ENCODE assay signal across 8 cellular contexts in the genomic region with DNA sequence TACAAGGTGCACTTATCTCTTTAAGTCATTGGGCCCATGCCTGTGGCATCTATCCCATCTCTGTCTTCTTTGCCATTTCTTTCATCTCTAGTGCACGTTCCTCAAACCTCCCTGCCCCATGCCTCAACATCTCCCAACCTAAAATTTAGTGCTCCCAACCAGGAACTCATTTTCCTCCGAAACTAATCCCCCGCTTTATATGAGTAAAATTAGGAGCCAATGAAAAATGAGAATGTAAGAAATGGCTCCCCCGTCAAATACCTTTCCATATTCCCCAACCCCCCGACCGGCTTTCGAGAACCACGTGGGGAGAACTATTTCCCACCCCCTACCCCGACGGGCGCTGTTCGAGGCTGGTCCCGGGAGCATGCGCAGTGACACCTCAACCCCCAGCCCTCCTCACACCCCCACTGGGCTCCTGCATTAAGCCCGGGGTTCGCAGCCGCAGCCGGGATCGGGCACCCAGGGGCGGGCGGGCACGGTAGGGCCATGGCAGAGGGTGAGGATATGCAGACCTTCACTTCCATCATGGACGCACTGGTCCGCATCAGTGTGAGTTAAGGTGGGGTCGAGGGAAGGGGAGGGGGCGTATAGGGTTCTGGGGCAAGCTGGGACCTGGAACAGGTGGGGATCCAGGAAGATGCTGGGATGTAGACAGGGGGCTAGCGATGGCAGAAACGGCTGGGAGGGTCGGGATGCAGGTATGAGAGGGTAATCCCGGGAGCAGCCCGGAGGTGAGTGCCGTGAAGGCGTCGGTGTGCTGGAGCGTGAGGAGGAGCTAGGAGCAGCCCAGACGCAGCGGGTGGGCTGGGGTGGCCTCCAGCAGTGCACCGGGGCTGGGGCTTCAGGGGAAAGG. TPM values are rescaled to one million over a fixed set of nuclear protein-coding genes. Genes with fewer than 3 reads are reported as not detected.
DNase-seq lines count a peak whose midpoint lies in the region; ATAC-seq and TF ChIP-seq lines count a peak whose summit lies in the region.

A gene with protein sequence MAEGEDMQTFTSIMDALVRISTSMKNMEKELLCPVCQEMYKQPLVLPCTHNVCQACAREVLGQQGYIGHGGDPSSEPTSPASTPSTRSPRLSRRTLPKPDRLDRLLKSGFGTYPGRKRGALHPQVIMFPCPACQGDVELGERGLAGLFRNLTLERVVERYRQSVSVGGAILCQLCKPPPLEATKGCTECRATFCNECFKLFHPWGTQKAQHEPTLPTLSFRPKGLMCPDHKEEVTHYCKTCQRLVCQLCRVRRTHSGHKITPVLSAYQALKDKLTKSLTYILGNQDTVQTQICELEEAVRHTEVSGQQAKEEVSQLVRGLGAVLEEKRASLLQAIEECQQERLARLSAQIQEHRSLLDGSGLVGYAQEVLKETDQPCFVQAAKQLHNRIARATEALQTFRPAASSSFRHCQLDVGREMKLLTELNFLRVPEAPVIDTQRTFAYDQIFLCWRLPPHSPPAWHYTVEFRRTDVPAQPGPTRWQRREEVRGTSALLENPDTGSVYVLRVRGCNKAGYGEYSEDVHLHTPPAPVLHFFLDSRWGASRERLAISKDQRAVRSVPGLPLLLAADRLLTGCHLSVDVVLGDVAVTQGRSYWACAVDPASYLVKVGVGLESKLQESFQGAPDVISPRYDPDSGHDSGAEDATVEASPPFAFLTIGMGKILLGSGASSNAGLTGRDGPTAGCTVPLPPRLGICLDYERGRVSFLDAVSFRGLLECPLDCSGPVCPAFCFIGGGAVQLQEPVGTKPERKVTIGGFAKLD (plus strand): TSS at position 372 of the 856 bp plus-strand sequence. CDS start 118 bp downstream, at position 490.

- intact Hi-C loops in heart left ventricle (cut with DNase I) (loop anchor here in 4 of 10 donors (2.0 to 10.0 kb wide), 5 partner anchors 19 to 421 kb away; a partner anchor contains a TSS), posterior cingulate gyrus (cut with DNase I) (no loop called here)

- peak within 1 kb of the TSS; percentile 91 for H3K4me3 Mint-ChIP-seq in activated naive CD8-positive, alpha-beta T cell treated with anti-CD3 and anti-CD28 coated beads for 36 hours

- 1 to 3% (median 2%) methylated on average over 38 of the region's 38 CpGs for WGBS in heart left ventricle, 4 donors

- POLR2A ChIA-PET in RWPE1 (lab: Yijun Ruan, JAX; ENCODE audit: low non-redundant PET): interaction anchor here (0.6 to 1.1 kb wide), 2 partner anchors 39 to 43 kb away, joined by 3 to 7 read pairs; no protein-coding TSS in a partner anchor

- TF ChIP-seq POLR2A in heart left ventricle (IDR thresholded peaks at IDR 0.05): no peak

- peak; percentile 65; the same call in 1 of the 2 replicates for TF ChIP-seq CTCF in RWPE1 (conservative IDR thresholded peaks at IDR 0.05; ENCODE audit: low read depth)
- peak in 2 of 12 donors; percentile 6 to 21 for TF ChIP-seq CTCF in heart left ventricle (IDR thresholded peaks at IDR 0.05)

- H3K4me1 Mint-ChIP-seq in activated naive CD8-positive, alpha-beta T cell treated with anti-CD3 and anti-CD28 coated beads for 36 hours: peaks cover 36% of the 10 kb centered on the region

- peak within 1 kb of the TSS; percentile 88 for H3K27ac Mint-ChIP-seq in activated naive CD8-positive, alpha-beta T cell treated with anti-CD3 and anti-CD28 coated beads for 36 hours

- DNase-seq in COR-L47 (lab: John Stamatoyannopoulos, UW) (peak; percentile 95), RWPE1 (ENCODE audit: low spot score) (peak; percentile 54), heart left ventricle (peak in 1 of 5 donors; percentile 27), posterior cingulate gyrus (peak; percentile 57 to 96 (median 77)), NOMO-1 (lab: John Stamatoyannopoulos, UW; ENCODE audit: unreplicated experiment in 2 of 2) (no peak)
- DNase-seq in activated naive CD8-positive, alpha-beta T cell treated with anti-CD3 and anti-CD28 coated beads for 36 hours: peak; percentile 73

- no peaks in the 10 kb centered on the region for H3K9me3 Mint-ChIP-seq in activated naive CD8-positive, alpha-beta T cell treated with anti-CD3 and anti-CD28 coated beads for 36 hours

- CTCF ChIA-PET in RWPE1 (lab: Yijun Ruan, JAX): interaction anchor here (0.6 to 3.7 kb wide), 13 partner anchors 19 to 173 kb away, joined by 3 to 26 read pairs (median 5); a partner anchor contains a TSS

- ATAC-seq in heart left ventricle (no peak), GM19351 (IDR thresholded peaks at IDR 0.05; ENCODE audit: unreplicated experiment) (no peak)

- H3K36me3 ChIP-seq in HUES6 (ENCODE audit: control insufficient read depth, insufficient read depth, low read length) (peaks cover 34% of the 10 kb centered on the region), heart left ventricle (peaks cover 0 to 31% (median 22%) of the 10 kb centered on the region in 9 donors)

- peaks cover 11% of the 10 kb centered on the region; the same call in 1 of the 2 replicates for H3K4me1 ChIP-seq in HUES6 (ENCODE audit: control insufficient read depth, insufficient read depth, low read length)
- H3K4me1 ChIP-seq in heart left ventricle: peaks cover 0 to 47% (median 21%) of the 10 kb centered on the region in 12 donors

- H3K27me3 ChIP-seq in HUES6 (ENCODE audit: control insufficient read depth, insufficient read depth, low read length) (no peaks in the 10 kb centered on the region), heart left ventricle (peaks cover 0 to 28% (median 14%) of the 10 kb centered on the region in 9 donors)

- H3K9me3 ChIP-seq in HUES6 (ENCODE audit: control insufficient read depth, insufficient read depth, low read depth, low read length) (no peaks in the 10 kb centered on the region), heart left ventricle (no peaks in the 10 kb centered on the region)

- H3K27ac ChIP-seq in HUES6 (ENCODE audit: low read depth, low read length) (peak within 1 kb of the TSS; percentile 52; the same call in 1 of the 2 replicates), RWPE1 (peak within 1 kb of the TSS; percentile 87), heart left ventricle (peak within 1 kb of the TSS; percentile 83 to 98 (median 94))

- peak within 1 kb of the TSS; percentile 78 for H3K9ac ChIP-seq in HUES6 (ENCODE audit: low read length)

- H3K27me3 Mint-ChIP-seq in activated naive CD8-positive, alpha-beta T cell treated with anti-CD3 and anti-CD28 coated beads for 36 hours: peaks cover 4% of the 10 kb centered on the region

- H3K36me3 Mint-ChIP-seq in activated naive CD8-positive, alpha-beta T cell treated with anti-CD3 and anti-CD28 coated beads for 36 hours: peaks cover 26% of the 10 kb centered on the region

- H3K4me3 ChIP-seq in HUES6 (ENCODE audit: low read depth, low read length): peak within 1 kb of the TSS; percentile 76
- peak within 1 kb of the TSS; percentile 48 to 98 (median 82) for H3K4me3 ChIP-seq in heart left ventricle

RNA-seq across cellular contexts. Expression of the gene that starts here (rescaled TPM):
- 1 to 10 TPM; 4.6 to 4.9 TPM for total RNA-seq in activated naive CD8-positive, alpha-beta T cell treated with anti-CD3 and anti-CD28 coated beads for 36 hours
- total RNA-seq in heart left ventricle: under 1 TPM in 5 of 9 donors, not detected in 4; 0.08 to 0.41 (median 0.12) TPM
- polyA plus RNA-seq in heart left ventricle: under 1 TPM in 1 of 2 donors, not detected in 1; 0.04 TPM

Comparison
In these comparisons a context has a peak if more than half of its experiments do, and no peak if none do; other contexts are left out.
1. DNase-seq: peak in COR-L47 (single experiment), RWPE1 (single experiment), activated naive CD8-positive, alpha-beta T cell treated with anti-CD3 and anti-CD28 coated beads for 36 hours (single experiment) and posterior cingulate gyrus (10 of 10); none in NOMO-1 (0 of 2).
2. Peak in every context shown above with its lines, with median percentiles within 50 percentile points of each other: H3K27ac ChIP-seq.